14 cellular contexts compared by ENCODE assay signal in the genomic region with DNA sequence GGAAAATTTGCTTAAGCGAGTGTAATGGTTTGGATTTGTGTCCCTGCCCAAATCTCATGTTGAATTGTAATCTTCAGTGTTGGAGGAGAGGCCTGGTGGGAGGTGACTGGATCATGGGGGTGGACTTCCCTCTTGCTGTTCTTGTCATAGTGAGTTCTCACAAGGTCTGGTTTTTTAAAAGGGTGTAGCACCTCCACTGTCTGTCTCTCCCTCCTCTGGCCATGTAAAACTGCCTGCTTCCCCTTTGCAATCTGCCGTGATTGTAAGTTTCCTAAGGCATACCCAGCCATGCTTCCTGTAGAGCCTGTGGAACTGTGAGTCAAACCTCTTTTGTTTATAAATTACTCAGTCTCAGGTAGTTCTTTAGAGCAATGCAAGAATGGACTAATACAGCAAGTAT. TPM values are rescaled to one million over a fixed set of nuclear protein-coding genes. Genes with fewer than 3 reads are reported as not detected.
DNase-seq lines count a peak whose midpoint lies in the region; ATAC-seq and TF ChIP-seq lines count a peak whose summit lies in the region.
"Had no signal": no experiment of that assay in that cellular context is flagged by ENCODE, and none has a peak within 500 bp of the region (broad histone marks: within the 10 kb centered on the region; RNA-seq: fewer than 3 reads in every experiment).

No MANE protein-coding gene starts in this region.

- TF ChIP-seq CTCF in dorsolateral prefrontal cortex (IDR thresholded peaks at IDR 0.05 in 54 of 56, conservative IDR thresholded peaks at IDR 0.05 in 2 of 56; ENCODE audit: low read depth in 1 of 56, partially characterized antibody in 56 of 56) (no peak), GM13976 (IDR thresholded peaks at IDR 0.05; ENCODE audit: borderline replicate concordance, control extremely low read depth, extremely low read depth, insufficient read depth, missing control alignments) (no peak)

- H3K27me3 ChIP-seq in naive thymus-derived CD4-positive, alpha-beta T cell (ENCODE audit: control insufficient read depth in 2 of 2, insufficient read depth in 2 of 2, low read length in 2 of 2) = no peaks in the 10 kb centered on the region
- H3K27me3 ChIP-seq in dorsolateral prefrontal cortex = no peaks in the 10 kb centered on the region

- H3K36me3 Mint-ChIP-seq in activated T-cell treated with anti-CD3 and anti-CD28 coated beads, Interleukin-2, amount 50 U/mL, for 4 hours (ENCODE audit: insufficient read depth) = peaks cover 27% of the 10 kb centered on the region
- peaks cover 14 to 39% (median 27%) of the 10 kb centered on the region in 5 donors for H3K36me3 Mint-ChIP-seq in naive thymus-derived CD4-positive, alpha-beta T cell

- H3K4me1 Mint-ChIP-seq in activated T-cell treated with anti-CD3 and anti-CD28 coated beads, Interleukin-2, amount 50 U/mL, for 4 hours (ENCODE audit: low read depth) = peaks cover 55% of the 10 kb centered on the region
- peaks cover 29 to 83% (median 57%) of the 10 kb centered on the region in 7 donors for H3K4me1 Mint-ChIP-seq in naive thymus-derived CD4-positive, alpha-beta T cell

- ATAC-seq in activated T-cell treated with anti-CD3 and anti-CD28 coated beads, Interleukin-2, amount 50 U/mL, for 4 hours = peak; percentile 10 to 50
- peak; percentile 73 for ATAC-seq in naive thymus-derived CD4-positive, alpha-beta T cell
- no peak for ATAC-seq in GM18861 (IDR thresholded peaks at IDR 0.05; ENCODE audit: unreplicated experiment)

- peaks cover 14 to 16% of the 10 kb centered on the region in 2 donors for H3K4me1 ChIP-seq in naive thymus-derived CD4-positive, alpha-beta T cell (ENCODE audit: control insufficient read depth in 2 of 2, insufficient read depth in 2 of 2, low read length in 2 of 2)

- no peak overlapping the region for H3K4me3 ChIP-seq in naive thymus-derived CD4-positive, alpha-beta T cell (ENCODE audit: low read length)
- H3K4me3 ChIP-seq in dorsolateral prefrontal cortex = no peak overlapping the region

- no peak overlapping the region for H3K4me3 Mint-ChIP-seq in activated T-cell treated with anti-CD3 and anti-CD28 coated beads, Interleukin-2, amount 50 U/mL, for 4 hours
- peak overlapping the region in 9 of 10 donors; percentile 1 to 62 (median 29) for H3K4me3 Mint-ChIP-seq in naive thymus-derived CD4-positive, alpha-beta T cell

- peaks cover 0 to 8% (median 3%) of the 10 kb centered on the region in 3 experiments for H3K36me3 ChIP-seq in naive thymus-derived CD4-positive, alpha-beta T cell (ENCODE audit: control insufficient read depth in 2 of 3, insufficient read depth in 3 of 3, low read length in 3 of 3)

- no peaks in the 10 kb centered on the region for H3K9me3 Mint-ChIP-seq in activated T-cell treated with anti-CD3 and anti-CD28 coated beads, Interleukin-2, amount 50 U/mL, for 4 hours
- peaks cover 0 to 3% (median 0%) of the 10 kb centered on the region in 11 donors for H3K9me3 Mint-ChIP-seq in naive thymus-derived CD4-positive, alpha-beta T cell

- in situ Hi-C loops in GM13976 (cut with MboI; ENCODE audit: low sequenced_read_pairs, unreplicated experiment) = no loop called here

- POLR2A ChIA-PET in naive thymus-derived CD4-positive, alpha-beta T cell (lab: Charles Lee) = no interaction called here

- intact Hi-C loops in naive thymus-derived CD4-positive, alpha-beta T cell (cut with micrococcal nuclease) = no loop called here
- intact Hi-C loops in dorsolateral prefrontal cortex (cut with DNase I) = no loop called here

- H3K27me3 Mint-ChIP-seq in activated T-cell treated with anti-CD3 and anti-CD28 coated beads, Interleukin-2, amount 50 U/mL, for 4 hours (ENCODE audit: low read depth) = no peaks in the 10 kb centered on the region
- H3K27me3 Mint-ChIP-seq in naive thymus-derived CD4-positive, alpha-beta T cell = no peaks in the 10 kb centered on the region

- H3K27ac ChIP-seq in naive thymus-derived CD4-positive, alpha-beta T cell (ENCODE audit: low read depth, low read length) = no peak overlapping the region
- H3K27ac ChIP-seq in dorsolateral prefrontal cortex = no peak overlapping the region

- H3K27ac Mint-ChIP-seq in naive thymus-derived CD4-positive, alpha-beta T cell = peak overlapping the region in 4 of 9 donors; percentile 5 to 37 (median 8)

- CTCF ChIA-PET in naive thymus-derived CD4-positive, alpha-beta T cell (lab: Charles Lee) = no interaction called here

- no peak for DNase-seq in activated T-cell treated with anti-CD3 and anti-CD28 coated beads, Interleukin-2, amount 50 U/mL, for 4 hours
- DNase-seq in activated T-cell treated with anti-CD3 and anti-CD28 coated beads, Interleukin-2, amount 50 U/mL, for 1 hour = no peak
- DNase-seq in HT1080 (ENCODE audit: low read depth) (peak; percentile 27), dermis blood vessel endothelial cell (peak; percentile 84), dorsolateral prefrontal cortex (no peak), GM13976 (ENCODE audit: low spot score) (no peak)
- no peak for DNase-seq in naive thymus-derived CD4-positive, alpha-beta T cell
- DNase-seq: NCI-H345, small intestine had no signal

- no peaks in the 10 kb centered on the region for H3K9me3 ChIP-seq in naive thymus-derived CD4-positive, alpha-beta T cell (ENCODE audit: control insufficient read depth in 2 of 3, low read length in 3 of 3)

RNA-seq across cellular contexts. Expression of a gene that starts 6.6 kb away (rescaled TPM):
- 10 to 100 TPM; 36.2 to 37.0 (median 36.6) TPM for total RNA-seq in activated T-cell treated with anti-CD3 and anti-CD28 coated beads, Interleukin-2, amount 50 U/mL, for 4 hours
- 8.7 and 14.1 TPM in 2 replicates for total RNA-seq in HT1080 (2014; rRNA removed; shearing (Covaris generic))
- 23.6 and 26.5 TPM in 2 replicates for polyA plus RNA-seq in HT1080 (2015; cell fraction: cytosol; rRNA removed)
- 17.2 and 33.0 TPM in 2 replicates for polyA plus RNA-seq in HT1080 (2015; cell fraction: nucleus; rRNA removed)
- total RNA-seq in dermis blood vessel endothelial cell (26.4 and 34.5 TPM in 2 replicates), dorsolateral prefrontal cortex (10 to 100 TPM; 30.3 to 73.0 (median 46.0) TPM)
- total RNA-seq in naive thymus-derived CD4-positive, alpha-beta T cell = 10 to 100 TPM; 21.0 to 43.5 (median 30.5) TPM
- 10 to 100 TPM in 1 of 2 donors, 1 to 10 TPM in 1; 7.8 to 13.6 TPM for polyA plus RNA-seq in naive thymus-derived CD4-positive, alpha-beta T cell

RNA-seq across cellular contexts. Expression of a gene that starts 19.6 kb away (rescaled TPM):
- total RNA-seq in activated T-cell treated with anti-CD3 and anti-CD28 coated beads, Interleukin-2, amount 50 U/mL, for 4 hours = not detected
- total RNA-seq in HT1080 (2014; rRNA removed; shearing (Covaris generic)) = not detected in 2 replicates
- polyA plus RNA-seq in HT1080 (2015; cell fraction: cytosol; rRNA removed) = 0.03 TPM in 1 of 2 replicates, not detected in the other
- not detected in 2 replicates for polyA plus RNA-seq in HT1080 (2015; cell fraction: nucleus; rRNA removed)
- not detected in 2 replicates for total RNA-seq in dermis blood vessel endothelial cell
- 1 to 10 TPM in 1 of 5 experiments, under 1 TPM in 3, not detected in 1; 0.27 to 6.3 (median 0.50) TPM for total RNA-seq in naive thymus-derived CD4-positive, alpha-beta T cell
- not detected for polyA plus RNA-seq in naive thymus-derived CD4-positive, alpha-beta T cell
- total RNA-seq in dorsolateral prefrontal cortex = 1 to 10 TPM in 43 of 120 experiments, under 1 TPM in 74, not detected in 3; 0.14 to 3.8 (median 0.80) TPM
- total RNA-seq: Daoy, LHCN-M2 had no signal
- polyA plus RNA-seq: AG04450, neural cell had no signal

Comparison
In these comparisons a context has a peak if more than half of its experiments do, and no peak if none do; other contexts are left out.
1. DNase-seq: peak in HT1080 (single experiment) and dermis blood vessel endothelial cell (single experiment); none in activated T-cell treated with anti-CD3 and anti-CD28 coated beads, Interleukin-2, amount 50 U/mL, for 4 hours (single experiment), activated T-cell treated with anti-CD3 and anti-CD28 coated beads, Interleukin-2, amount 50 U/mL, for 1 hour (single experiment), naive thymus-derived CD4-positive, alpha-beta T cell (0 of 9), dorsolateral prefrontal cortex (0 of 10) and GM13976 (single experiment).